Comparison of ENCODE assay signal across 25 cellular contexts in genomic region chr1:214463596-214463995, GRCh38.
DNase-seq lines count a peak whose midpoint lies in the region; ATAC-seq and TF ChIP-seq lines count a peak whose summit lies in the region.
"Had no signal": no experiment of that assay in that cellular context is flagged by ENCODE, and none has a peak within 500 bp of the region (broad histone marks: within the 10 kb centered on the region; RNA-seq: fewer than 3 reads in every experiment).

No MANE protein-coding gene starts in this region.

- peaks cover 6% of the 10 kb centered on the region for H3K79me1 ChIP-seq in trophoblast cell (ENCODE audit: low read length)

- TF ChIP-seq CTCF in WTC11 (IDR thresholded peaks at IDR 0.05) (no peak), foreskin keratinocyte (conservative IDR thresholded peaks at IDR 0.05) (no peak)

- H3K36me3 Mint-ChIP-seq in WTC11 = no peaks in the 10 kb centered on the region
- H3K36me3 Mint-ChIP-seq: activated CD4-positive, alpha-beta memory T cell treated with anti-CD3 and anti-CD28 coated beads for 36 hours; stimulated activated memory B cell treated with anti-CD40 and anti-IgM and Interleukin-4, amounts not matched to agents 10 μg/mL and 1 μg/mL and 100 μg/mL, for 72 hours had no signal

- H3K23ac ChIP-seq in trophoblast cell (ENCODE audit: low read length) = no peak overlapping the region

- H2BK12ac ChIP-seq in trophoblast cell (ENCODE audit: low read length) = no peak overlapping the region

- no peaks in the 10 kb centered on the region for H3K27me3 Mint-ChIP-seq in WTC11 (ENCODE audit: low read depth)

- DNase-seq in ELF-1 (ENCODE audit: low read depth, low spot score) = peak; percentile 63
- no peak for DNase-seq in WTC11 (ENCODE audit: low spot score)
- DNase-seq in foreskin keratinocyte = no peak
- DNase-seq in trophoblast cell = no peak
- DNase-seq in LoVo (ENCODE audit: low spot score) = no peak
- no peak for DNase-seq in NCI-H446 treated with DMSO at 0.1 percent for 48 hours (lab: John Stamatoyannopoulos, UW)
- no peak for DNase-seq in mesenteric fat pad (ENCODE audit: low spot score)
- DNase-seq in HEK293T (ENCODE audit: extremely low spot score) = no peak
- DNase-seq: ACHN; activated CD4-positive, alpha-beta memory T cell treated with anti-CD3 and anti-CD28 coated beads for 36 hours; activated gamma-delta T cell; activated T-cell treated with anti-CD3 and anti-CD28 coated beads for 4 hours; brain microvascular endothelial cell; effector memory CD8-positive, alpha-beta T cell; esophagus squamous epithelium; gastrocnemius medialis; GOT3; KG1; MV-4-11; NCI-H748 treated with DMSO at 0.1 percent for 48 hours; stimulated activated CD4-positive, alpha-beta T cell treated with anti-CD3 and anti-CD28 coated beads, Interleukin-4, amount 100 ng/mL, for 1 hour; T1000 had no signal

- POLR2A ChIA-PET in WTC11 (lab: Charles Lee) (no interaction called here), HEK293T (lab: Yijun Ruan, JAX) (no interaction called here)

- no peak overlapping the region for H3K9ac ChIP-seq in trophoblast cell (ENCODE audit: low read length)

- H3K9me3 Mint-ChIP-seq in WTC11 = no peaks in the 10 kb centered on the region
- H3K9me3 Mint-ChIP-seq: activated CD4-positive, alpha-beta memory T cell treated with anti-CD3 and anti-CD28 coated beads for 36 hours; effector memory CD8-positive, alpha-beta T cell; stimulated activated memory B cell treated with anti-CD40 and anti-IgM and Interleukin-4, amounts not matched to agents 10 μg/mL and 1 μg/mL and 100 μg/mL, for 72 hours had no signal

- H3K14ac ChIP-seq in trophoblast cell (ENCODE audit: low read length) = no peak overlapping the region

- ATAC-seq in WTC11 = peak; percentile 33
- peak; percentile 3 for ATAC-seq in foreskin keratinocyte
- ATAC-seq: effector memory CD8-positive, alpha-beta T cell; gastrocnemius medialis; Right ventricle myocardium inferior; stimulated activated memory B cell treated with anti-CD40 and anti-IgM and Interleukin-4, amounts not matched to agents 10 μg/mL and 1 μg/mL and 100 μg/mL, for 72 hours had no signal

- no peak overlapping the region for H2AK5ac ChIP-seq in trophoblast cell (ENCODE audit: low read length)

- H3K27ac ChIP-seq in foreskin keratinocyte = no peak overlapping the region
- H3K27ac ChIP-seq in trophoblast cell (ENCODE audit: low read depth, low read length) = no peak overlapping the region
- H3K27ac ChIP-seq: brain microvascular endothelial cell, esophagus squamous epithelium had no signal

- H3K4ac ChIP-seq in trophoblast cell (ENCODE audit: low read depth, low read length) = peak overlapping the region; percentile 46

- H2BK5ac ChIP-seq in trophoblast cell (ENCODE audit: low read depth, low read length, poor library complexity) = no peak overlapping the region

- no peaks in the 10 kb centered on the region for H3K9me3 ChIP-seq in trophoblast cell (ENCODE audit: insufficient read depth, low read depth, low read length)
- H3K9me3 ChIP-seq: esophagus squamous epithelium, gastrocnemius medialis had no signal

- H3K4me2 ChIP-seq in trophoblast cell (ENCODE audit: low read length) = no peak overlapping the region

- H4K8ac ChIP-seq in trophoblast cell (ENCODE audit: low read depth, low read length) = no peak overlapping the region

- no peak overlapping the region for H2BK120ac ChIP-seq in trophoblast cell (ENCODE audit: insufficient read depth, low read length, poor library complexity)

- H3K4me1 Mint-ChIP-seq in WTC11 = peaks cover 44% of the 10 kb centered on the region
- H3K4me1 Mint-ChIP-seq: stimulated activated memory B cell treated with anti-CD40 and anti-IgM and Interleukin-4, amounts not matched to agents 10 μg/mL and 1 μg/mL and 100 μg/mL, for 72 hours had no signal

- no peak overlapping the region for H2AFZ ChIP-seq in trophoblast cell (ENCODE audit: insufficient read depth, low read length, poor library complexity)

- CTCF ChIA-PET in WTC11 (lab: Charles Lee) = no interaction called here
- CTCF ChIA-PET in HEK293T (lab: Yijun Ruan, JAX) = no interaction called here

- H3K4me1 ChIP-seq in foreskin keratinocyte (peaks cover 22% of the 10 kb centered on the region), trophoblast cell (ENCODE audit: control insufficient read depth in 1 of 2, insufficient read depth in 2 of 2, low read length in 2 of 2) (peaks cover 17 to 24% of the 10 kb centered on the region in 2 experiments)

- no peak overlapping the region for H3K4me3 ChIP-seq in trophoblast cell (ENCODE audit: low read depth, low read length)
- H3K4me3 ChIP-seq: esophagus squamous epithelium, lung had no signal

- H3K18ac ChIP-seq in trophoblast cell (ENCODE audit: low read length) = no peak overlapping the region

- no CpG with 5 or more reads among the region's 2 CpGs for WGBS in trophoblast cell (ENCODE audit: extremely low coverage, insufficient coverage, insufficient read length)

- no peaks in the 10 kb centered on the region for H3K27me3 ChIP-seq in foreskin keratinocyte
- no peaks in the 10 kb centered on the region for H3K27me3 ChIP-seq in trophoblast cell (ENCODE audit: insufficient read depth, low read length)
- H3K27me3 ChIP-seq: brain microvascular endothelial cell, esophagus squamous epithelium, gastrocnemius medialis had no signal

- H3K27ac Mint-ChIP-seq in WTC11 = no peak overlapping the region
- H3K27ac Mint-ChIP-seq: activated CD4-positive, alpha-beta memory T cell treated with anti-CD3 and anti-CD28 coated beads for 36 hours; effector memory CD8-positive, alpha-beta T cell; stimulated activated memory B cell treated with anti-CD40 and anti-IgM and Interleukin-4, amounts not matched to agents 10 μg/mL and 1 μg/mL and 100 μg/mL, for 72 hours had no signal

- no peak overlapping the region for H4K12ac ChIP-seq in trophoblast cell (ENCODE audit: low read depth, low read length)

- H4K91ac ChIP-seq in trophoblast cell (ENCODE audit: low read depth, low read length) = no peak overlapping the region

- peaks cover 4 to 9% of the 10 kb centered on the region in 2 experiments for H3K36me3 ChIP-seq in trophoblast cell (ENCODE audit: control insufficient read depth in 1 of 2, insufficient read depth in 2 of 2, low read length in 2 of 2)
- H3K36me3 ChIP-seq: gastrocnemius medialis had no signal

- H3K79me2 ChIP-seq in trophoblast cell (ENCODE audit: control insufficient read depth, insufficient read depth, low read length, poor library complexity) = peaks cover 8% of the 10 kb centered on the region

- no peak overlapping the region for H3K4me3 Mint-ChIP-seq in WTC11
- H3K4me3 Mint-ChIP-seq: activated CD4-positive, alpha-beta memory T cell treated with anti-CD3 and anti-CD28 coated beads for 36 hours; effector memory CD8-positive, alpha-beta T cell; stimulated activated memory B cell treated with anti-CD40 and anti-IgM and Interleukin-4, amounts not matched to agents 10 μg/mL and 1 μg/mL and 100 μg/mL, for 72 hours had no signal

TF ChIP-seq in WTC11, 78 proteins besides CTCF, POLR2A, EP300 and RAD21 (continues in another document):
- TF ChIP-seq CREM (CRISPR knock-in tag; IDR thresholded peaks at IDR 0.05) (no peak), PRRX2 (CRISPR knock-in tag; IDR thresholded peaks at IDR 0.05) (no peak), CREB1 (CRISPR knock-in tag; IDR thresholded peaks at IDR 0.05) (no peak)

TF ChIP-seq in HEK293T, 16 proteins besides CTCF, POLR2A, EP300 and RAD21:
- TF ChIP-seq BHLHE40 (IDR thresholded peaks at IDR 0.05; ENCODE audit: borderline replicate concordance) (no peak), SP1 (IDR thresholded peaks at IDR 0.05) (no peak), FOXK2 (IDR thresholded peaks at IDR 0.05) (no peak), CTBP1 (IDR thresholded peaks at IDR 0.05; ENCODE audit: borderline replicate concordance) (no peak), ZNF384 (IDR thresholded peaks at IDR 0.05) (no peak), NFRKB (IDR thresholded peaks at IDR 0.05) (no peak)
TF ChIP-seq in HEK293T: peak in this region for 0.
